Comparison of ENCODE assay signal across 8 cellular contexts in the genomic region with DNA sequence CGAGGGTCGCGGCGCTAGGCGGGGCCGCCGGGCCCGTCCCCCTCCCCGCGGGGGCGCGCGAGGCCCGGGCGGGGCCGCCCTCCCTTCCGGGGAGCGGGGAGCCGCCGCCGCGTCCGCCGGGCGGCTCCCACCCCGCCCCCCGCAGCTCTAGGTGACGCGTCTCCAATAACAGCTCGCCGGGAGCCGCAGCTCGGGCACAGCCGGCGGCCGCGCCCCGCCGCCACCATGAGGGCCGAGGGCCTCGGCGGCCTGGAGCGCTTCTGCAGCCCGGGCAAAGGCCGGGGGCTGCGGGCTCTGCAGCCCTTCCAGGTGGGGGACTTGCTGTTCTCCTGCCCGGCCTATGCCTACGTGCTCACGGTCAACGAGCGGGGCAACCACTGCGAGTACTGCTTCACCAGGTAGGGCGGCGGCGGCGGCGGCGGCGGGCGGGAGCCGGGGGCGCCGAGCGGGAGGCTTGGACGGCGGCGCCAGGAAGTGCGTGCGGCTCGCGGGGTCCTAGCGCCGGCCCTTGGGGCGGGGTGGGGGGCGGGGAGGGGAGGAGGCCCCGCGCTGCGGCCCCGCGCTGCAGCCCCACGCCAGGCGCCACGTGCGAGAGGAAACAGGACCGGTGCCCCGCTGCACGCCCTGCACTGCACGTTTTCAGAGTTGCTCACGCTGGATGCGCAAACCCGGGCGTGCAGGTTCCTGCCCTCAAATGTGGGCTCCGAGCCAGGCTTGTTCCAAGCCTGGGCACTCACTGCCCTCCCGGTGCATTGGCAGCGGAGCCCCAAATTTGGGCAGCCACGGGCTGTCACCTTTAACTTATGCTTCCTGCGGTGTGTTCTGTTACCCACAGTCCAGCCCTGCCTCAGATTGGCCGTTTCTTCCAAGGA. TPM values are rescaled to one million over a fixed set of nuclear protein-coding genes. Genes with fewer than 3 reads are reported as not detected.
DNase-seq lines count a peak whose midpoint lies in the region; ATAC-seq, FAIRE-seq and TF ChIP-seq lines count a peak whose summit lies in the region.

A gene with protein sequence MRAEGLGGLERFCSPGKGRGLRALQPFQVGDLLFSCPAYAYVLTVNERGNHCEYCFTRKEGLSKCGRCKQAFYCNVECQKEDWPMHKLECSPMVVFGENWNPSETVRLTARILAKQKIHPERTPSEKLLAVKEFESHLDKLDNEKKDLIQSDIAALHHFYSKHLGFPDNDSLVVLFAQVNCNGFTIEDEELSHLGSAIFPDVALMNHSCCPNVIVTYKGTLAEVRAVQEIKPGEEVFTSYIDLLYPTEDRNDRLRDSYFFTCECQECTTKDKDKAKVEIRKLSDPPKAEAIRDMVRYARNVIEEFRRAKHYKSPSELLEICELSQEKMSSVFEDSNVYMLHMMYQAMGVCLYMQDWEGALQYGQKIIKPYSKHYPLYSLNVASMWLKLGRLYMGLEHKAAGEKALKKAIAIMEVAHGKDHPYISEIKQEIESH (plus strand): TSS at position 130 of the 872 bp plus-strand sequence. CDS start 96 bp downstream, at position 226.

- H2BK15ac ChIP-seq in IMR-90 (ENCODE audit: low read depth, low read length): peak within 1 kb of the TSS; percentile 42; the same call in 2 of the 3 replicates
- H2BK15ac ChIP-seq in neuronal stem cell (ENCODE audit: low read length): no peak within 1 kb of the TSS

- POLR2A ChIA-PET in IMR-90 (lab: Charles Lee; ENCODE audit: unreplicated experiment): interaction anchor here (1.0 kb wide), 1 partner anchor 16 kb away, joined by 5 read pairs; no protein-coding TSS in a partner anchor

- H3K27me3 ChIP-seq in IMR-90 (ENCODE audit: control insufficient read depth, insufficient read depth, low read length): no peaks in the 10 kb centered on the region
- H3K27me3 ChIP-seq in neuronal stem cell (ENCODE audit: control insufficient read depth in 3 of 3, insufficient read depth in 3 of 3, low read depth in 1 of 3, low read length in 3 of 3): peaks cover 0 to 7% (median 0%) of the 10 kb centered on the region in 3 experiments

- CTCF ChIA-PET in IMR-90 (lab: Yijun Ruan, JAX): interaction anchor here (0.9 to 1.0 kb wide), 3 partner anchors 11 to 67 kb away, joined by 3 to 5 read pairs (median 3); no protein-coding TSS in a partner anchor

- H2AFZ ChIP-seq in IMR-90 (replicated peaks; ENCODE audit: low read length, poor library complexity): peak within 1 kb of the TSS; percentile 97
- H2AFZ ChIP-seq in neuronal stem cell (ENCODE audit: low read length): peak within 1 kb of the TSS; percentile 98

- no peak for TF ChIP-seq POLR2A in IMR-90 (IDR thresholded peaks at IDR 0.05; ENCODE audit: low read depth, low read length)
- peak; percentile 62 for TF ChIP-seq POLR2A in Raji (IDR thresholded peaks at IDR 0.05; ENCODE audit: insufficient read depth, low read depth, low read length)

- no peak for FAIRE-seq in frontal cortex (lab: Jason Lieb, UNC)

- H3K4me1 ChIP-seq in IMR-90 (ENCODE audit: control insufficient read depth, insufficient read depth, low read length): peaks cover 3% of the 10 kb centered on the region; the same call in 1 of the 2 replicates
- peaks cover 3 to 8% of the 10 kb centered on the region in 2 donors for H3K4me1 ChIP-seq in neuronal stem cell (ENCODE audit: control insufficient read depth in 2 of 2, insufficient read depth in 1 of 2, low read depth in 1 of 2, low read length in 2 of 2)

- TF ChIP-seq CTCF in IMR-90 (conservative IDR thresholded peaks at IDR 0.05; ENCODE audit: low read depth, low read length) (no peak), subcutaneous adipose tissue (IDR thresholded peaks at IDR 0.05; ENCODE audit: low read depth) (no peak)

- H3K9ac ChIP-seq in IMR-90 (ENCODE audit: low read depth, low read length): peak within 1 kb of the TSS; percentile 95
- H3K9ac ChIP-seq in neuronal stem cell (ENCODE audit: low read depth, low read length, poor library complexity): peak within 1 kb of the TSS; percentile 97

- ATAC-seq in GM21526 (IDR thresholded peaks at IDR 0.05; ENCODE audit: low FRiP score, unreplicated experiment) (peak; percentile 78), IMR-90 (ENCODE audit: low read depth) (peak; percentile 82)

- peak within 1 kb of the TSS; percentile 93 for H4K5ac ChIP-seq in IMR-90 (ENCODE audit: low read depth, low read length)

- H3K4me2 ChIP-seq in IMR-90 (ENCODE audit: low read depth, low read length) (peak within 1 kb of the TSS; percentile 90), neuronal stem cell (ENCODE audit: insufficient read depth, low read length, poor library complexity, severe bottlenecking) (peak within 1 kb of the TSS; percentile 55)

- H3K4ac ChIP-seq in IMR-90 (ENCODE audit: low read depth, low read length): peak within 1 kb of the TSS; percentile 91
- no peak within 1 kb of the TSS for H3K4ac ChIP-seq in neuronal stem cell (ENCODE audit: low read length)

- H3K4me3 ChIP-seq in IMR-90 (ENCODE audit: insufficient read depth, low read depth, low read length) (peak within 1 kb of the TSS; percentile 92), neuronal stem cell (ENCODE audit: low read length in 2 of 2) (peak within 1 kb of the TSS; percentile 72 to 87)

- no peak for TF ChIP-seq RAD21 in IMR-90 (IDR thresholded peaks at IDR 0.05; ENCODE audit: low read length)

- H4K20me1 ChIP-seq in IMR-90 (ENCODE audit: insufficient read depth, low read length): no peaks in the 10 kb centered on the region

- H2AK5ac ChIP-seq in IMR-90 (ENCODE audit: low read depth, low read length) (peak within 1 kb of the TSS; percentile 66), neuronal stem cell (ENCODE audit: low read depth, low read length) (no peak within 1 kb of the TSS)

- H3K56ac ChIP-seq in IMR-90 (ENCODE audit: extremely low read depth, insufficient read depth, low read length): peak within 1 kb of the TSS; percentile 53; the same call in 1 of the 2 replicates

- H2AK9ac ChIP-seq in IMR-90 (replicated peaks; ENCODE audit: low read depth, low read length, poor library complexity): peak within 1 kb of the TSS; percentile 95

- intact Hi-C loops in IMR-90 (cut with micrococcal nuclease): no loop called here

- dilution Hi-C loops in IMR-90 (cut with HindIII; ENCODE audit: low sequenced_read_pairs, unreplicated experiment): no loop called here

- in situ Hi-C loops in IMR-90 (cut with MboI; ENCODE audit: low sequenced_read_pairs): no loop called here

- no TSS peak for BruUV-seq in IMR-90 (replicated peaks; lab: Mats Ljungman, UMichigan)

- DNase-seq in DMS79 treated with DMSO at 0.1 percent for 48 hours (lab: John Stamatoyannopoulos, UW) (peak; percentile 64), IMR-90 (peak; percentile 35), activated gamma-delta T cell treated with Interleukin-2 at 50 U/mL for 16 hours (peak; percentile 61), frontal cortex (ENCODE audit: low spot score in 2 of 2) (peak; percentile 65 to 74), neuronal stem cell (ENCODE audit: low spot score) (peak; percentile 52)

- peak within 1 kb of the TSS; percentile 73 for H2BK20ac ChIP-seq in IMR-90 (ENCODE audit: low read depth, low read length)

- H3K36me3 ChIP-seq in IMR-90 (ENCODE audit: control insufficient read depth, insufficient read depth, low read length) (no peaks in the 10 kb centered on the region), neuronal stem cell (replicated peaks in 1 of 2; ENCODE audit: control insufficient read depth in 2 of 2, insufficient read depth in 2 of 2, low read length in 2 of 2) (peaks cover 0 to 12% of the 10 kb centered on the region in 2 donors)

- no peaks in the 10 kb centered on the region for H3K9me1 ChIP-seq in IMR-90 (ENCODE audit: insufficient read depth, low read length)

- peak within 1 kb of the TSS; percentile 52 to 87 for H4K8ac ChIP-seq in IMR-90 (ENCODE audit: low read depth in 2 of 2, low read length in 2 of 2)
- peak within 1 kb of the TSS; percentile 1 for H4K8ac ChIP-seq in neuronal stem cell (ENCODE audit: low read depth, low read length)

- H3K23ac ChIP-seq in IMR-90 (ENCODE audit: low read depth, low read length) (peak within 1 kb of the TSS; percentile 79), neuronal stem cell (ENCODE audit: low read depth, low read length, poor library complexity) (peak within 1 kb of the TSS; percentile 96)

- H3K79me1 ChIP-seq in IMR-90 (ENCODE audit: low read depth in 1 of 2, low read length in 2 of 2): peaks cover 19 to 29% of the 10 kb centered on the region in 2 experiments
- no peaks in the 10 kb centered on the region for H3K79me1 ChIP-seq in neuronal stem cell (ENCODE audit: low read depth, low read length)

- H2BK12ac ChIP-seq in neuronal stem cell (ENCODE audit: low read length): peak within 1 kb of the TSS; percentile 69

- H2BK5ac ChIP-seq in IMR-90 (ENCODE audit: low read depth, low read length, poor library complexity, severe bottlenecking) (peak within 1 kb of the TSS; percentile 87), neuronal stem cell (ENCODE audit: low read length) (peak within 1 kb of the TSS; percentile 43)

- H3K27ac ChIP-seq in IMR-90 (ENCODE audit: insufficient read depth, low read length): peak within 1 kb of the TSS; percentile 97
- H3K27ac ChIP-seq in neuronal stem cell (replicated peaks; ENCODE audit: low read length): peak within 1 kb of the TSS; percentile 88

- H3K9me3 ChIP-seq in IMR-90 (ENCODE audit: control insufficient read depth, insufficient read depth, low read length): no peaks in the 10 kb centered on the region
- H3K9me3 ChIP-seq in neuronal stem cell (replicated peaks in 1 of 2; ENCODE audit: control insufficient read depth in 2 of 2, insufficient read depth in 1 of 2, low read depth in 1 of 2, low read length in 2 of 2): no peaks in the 10 kb centered on the region

- H2BK120ac ChIP-seq in IMR-90 (ENCODE audit: low read depth, low read length) (peak within 1 kb of the TSS; percentile 73), neuronal stem cell (ENCODE audit: low read depth, low read length) (peak within 1 kb of the TSS; percentile 1)

- peak within 1 kb of the TSS; percentile 95 for H3K14ac ChIP-seq in IMR-90 (replicated peaks; ENCODE audit: low read depth, low read length)
- peak within 1 kb of the TSS; percentile 78 for H3K14ac ChIP-seq in neuronal stem cell (ENCODE audit: low read length)

- H4K91ac ChIP-seq in IMR-90 (ENCODE audit: insufficient read depth, low read depth, low read length) (peak within 1 kb of the TSS; percentile 77), neuronal stem cell (ENCODE audit: low read depth, low read length, poor library complexity) (no peak within 1 kb of the TSS)

- 1% methylated on average over 16 of the region's 98 CpGs; no CpG with 5 or more reads in 1 of the 2 experiments for WGBS in IMR-90 (ENCODE audit: extremely low coverage in 2 of 2, insufficient read length in 1 of 2), 2 experiments
- WGBS in neuronal stem cell (ENCODE audit: extremely low coverage in 2 of 2, insufficient read length in 2 of 2, insufficient replicate concordance in 1 of 2), 2 donors: no CpG with 5 or more reads among the region's 98 CpGs

- H3K18ac ChIP-seq in IMR-90 (ENCODE audit: low read depth, low read length): peak within 1 kb of the TSS; percentile 86
- H3K18ac ChIP-seq in neuronal stem cell (ENCODE audit: low read length): peak within 1 kb of the TSS; percentile 98

RNA-seq across cellular contexts. Expression of the gene that starts here (rescaled TPM):
- total RNA-seq in IMR-90 (2012; rRNA removed): 45.8 and 61.7 TPM in 2 replicates
- polyA plus RNA-seq in IMR-90 (2012; rRNA removed): 27.6 and 32.7 TPM in 2 replicates
- polyA plus RNA-seq in IMR-90 (2012; cell fraction: cytosol; rRNA removed): 9.0 and 13.6 TPM in 2 replicates
- 10.1 and 41.2 TPM in 2 replicates for polyA plus RNA-seq in IMR-90 (2012; cell fraction: nucleus; rRNA removed; ENCODE audit: low replicate concordance)
- 43.2 TPM for total RNA-seq in frontal cortex
- 14.4 TPM for polyA plus RNA-seq in neuronal stem cell (2013, experiment 1 of 2)
- 14.7 TPM for polyA plus RNA-seq in neuronal stem cell (2013, experiment 2 of 2)
- total RNA-seq in subcutaneous adipose tissue: 10 to 100 TPM; 30.0 to 49.9 (median 38.5) TPM

Comparison
In these comparisons a context has a peak if more than half of its experiments do, and no peak if none do; other contexts are left out.
1. Peak in every context shown above with its lines: DNase-seq, ATAC-seq, H3K4me3 ChIP-seq and H3K27ac ChIP-seq.